In genomic region chr4:57064811-57065711, GRCh38 we compare ENCODE assay signal across 12 cellular contexts. TPM values are rescaled to one million over a fixed set of nuclear protein-coding genes. Genes with fewer than 3 reads are reported as not detected.
DNase-seq lines count a peak whose midpoint lies in the region; ATAC-seq, FAIRE-seq and TF ChIP-seq lines count a peak whose summit lies in the region.
"Had no signal": no experiment of that assay in that cellular context is flagged by ENCODE, and none has a peak within 500 bp of the region (broad histone marks: within the 10 kb centered on the region; RNA-seq: fewer than 3 reads in every experiment).

No MANE protein-coding gene starts in this region.

- FAIRE-seq in keratinocyte (lab: Jason Lieb, UNC), result peak; percentile 20

- no peaks in the 10 kb centered on the region for H3K9me3 Mint-ChIP-seq in GM23338
- no peaks in the 10 kb centered on the region for H3K9me3 Mint-ChIP-seq in activated T-helper 1 cell treated with anti-CD3 and anti-CD28 coated beads, Interleukin-12 subunit alpha, Interleukin-12 subunit beta, Interleukin-2, Interleukin-4 antibody, amounts not matched to agents 30 ng/mL and 10 ng/mL and 1 ng/mL, durations not matched to agents 14 hours and 24 hours and 36 hours
- H3K9me3 Mint-ChIP-seq: activated naive CD4-positive, alpha-beta T cell treated with anti-CD3 and anti-CD28 coated beads, Interleukin-2, amount 50 U/mL, for 24 hours; immature natural killer cell had no signal

- no peak for TF ChIP-seq EP300 in stomach (IDR thresholded peaks at IDR 0.05)

- peaks cover 7% of the 10 kb centered on the region for H3K27me3 Mint-ChIP-seq in GM23338 (ENCODE audit: insufficient read depth, low read depth, poor library complexity)
- H3K27me3 Mint-ChIP-seq in activated T-helper 1 cell treated with anti-CD3 and anti-CD28 coated beads, Interleukin-12 subunit alpha, Interleukin-12 subunit beta, Interleukin-2, Interleukin-4 antibody, amounts not matched to agents 30 ng/mL and 10 ng/mL and 1 ng/mL, durations not matched to agents 14 hours and 24 hours and 36 hours (ENCODE audit: insufficient read depth), result peaks cover 1% of the 10 kb centered on the region

- H3K4me3 ChIP-seq in GM23338 (no peak overlapping the region), astrocyte of the spinal cord (ENCODE audit: low read depth, low read length) (no peak overlapping the region), keratinocyte (ENCODE audit: control insufficient read depth in 2 of 3, extremely low read depth in 1 of 3, insufficient read depth in 2 of 3, low read depth in 1 of 3, low read length in 3 of 3) (no peak overlapping the region), stomach (no peak overlapping the region)

- TF ChIP-seq POLR2A in stomach (IDR thresholded peaks at IDR 0.05), result no peak

- H3K9me3 ChIP-seq in keratinocyte (ENCODE audit: control insufficient read depth, low read depth, low read length), result no peaks in the 10 kb centered on the region
- no peaks in the 10 kb centered on the region for H3K9me3 ChIP-seq in stomach

- H3K36me3 Mint-ChIP-seq in GM23338 (ENCODE audit: low read depth), result no peaks in the 10 kb centered on the region
- H3K36me3 Mint-ChIP-seq in activated T-helper 1 cell treated with anti-CD3 and anti-CD28 coated beads, Interleukin-12 subunit alpha, Interleukin-12 subunit beta, Interleukin-2, Interleukin-4 antibody, amounts not matched to agents 30 ng/mL and 10 ng/mL and 1 ng/mL, durations not matched to agents 14 hours and 24 hours and 36 hours (ENCODE audit: low read depth), result no peaks in the 10 kb centered on the region
- H3K36me3 Mint-ChIP-seq: activated naive CD4-positive, alpha-beta T cell treated with anti-CD3 and anti-CD28 coated beads, Interleukin-2, amount 50 U/mL, for 24 hours had no signal

- dilution Hi-C loops in keratinocyte (cut with MboI; ENCODE audit: extremely low pct_ligation_motif_present, low sequenced_read_pairs), result no loop called here

- no peaks in the 10 kb centered on the region for H3K4me1 ChIP-seq in GM23338 (ENCODE audit: insufficient read depth)
- H3K4me1 ChIP-seq in keratinocyte (ENCODE audit: control insufficient read depth, extremely low read depth, insufficient read depth, low read length), result peaks cover 7% of the 10 kb centered on the region
- peaks cover 0 to 54% (median 28%) of the 10 kb centered on the region in 4 donors for H3K4me1 ChIP-seq in stomach

- no peak overlapping the region for H3K27ac ChIP-seq in GM23338 (ENCODE audit: low read depth)
- no peak overlapping the region for H3K27ac ChIP-seq in keratinocyte (ENCODE audit: control insufficient read depth, insufficient read depth, low read length)
- peak overlapping the region; percentile 28 to 84 (median 60) for H3K27ac ChIP-seq in stomach

- DNase-seq in GM23338 (ENCODE audit: low spot score) (no peak), astrocyte of the spinal cord (ENCODE audit: low read depth, low spot score) (peak; percentile 96), keratinocyte (ENCODE audit: low read depth, low spot score) (no peak), stomach (peak; percentile 28), NCI-H2107 treated with DMSO at 0.1 percent for 48 hours (lab: John Stamatoyannopoulos, UW; ENCODE audit: unreplicated experiment) (no peak), NCI-H2081 treated with DMSO at 0.1 percent for 48 hours (lab: John Stamatoyannopoulos, UW) (no peak)
- no peak for DNase-seq in activated T-helper 1 cell treated with anti-CD3 and anti-CD28 coated beads, Interleukin-12 subunit alpha, Interleukin-12 subunit beta, Interleukin-2, Interleukin-4 antibody, amounts not matched to agents 30 ng/mL and 10 ng/mL and 1 ng/mL, durations not matched to agents 14 hours and 24 hours and 36 hours (ENCODE audit: low spot score)
- DNase-seq: immature natural killer cell, NCI-H1092, T-helper 17 cell had no signal

- no peaks in the 10 kb centered on the region for H3K36me3 ChIP-seq in GM23338 (ENCODE audit: insufficient read depth)
- H3K36me3 ChIP-seq in keratinocyte (ENCODE audit: control insufficient read depth in 2 of 2, extremely low read depth in 1 of 2, insufficient read depth in 2 of 2, low read length in 2 of 2), result peaks cover 3 to 8% of the 10 kb centered on the region in 2 experiments
- no peaks in the 10 kb centered on the region for H3K36me3 ChIP-seq in stomach

- TF ChIP-seq CTCF in GM23338 (conservative IDR thresholded peaks at IDR 0.05; ENCODE audit: low read depth in 2 of 2) (no peak), astrocyte of the spinal cord (IDR thresholded peaks at IDR 0.05; ENCODE audit: low read depth, low read length) (no peak), keratinocyte (optimal IDR thresholded peaks at IDR 0.05 in 1 of 3, IDR thresholded peaks at IDR 0.05 in 1 of 3, conservative IDR thresholded peaks at IDR 0.05 in 1 of 3; ENCODE audit: extremely low read depth in 1 of 3, insufficient read depth in 2 of 3, low read length in 3 of 3) (no peak), stomach (IDR thresholded peaks at IDR 0.05) (no peak)

- H2AFZ ChIP-seq in GM23338 (peak overlapping the region; percentile 66), keratinocyte (ENCODE audit: control insufficient read depth, low read length) (no peak overlapping the region)

- no peak for ATAC-seq in GM23338
- no peak for ATAC-seq in HG03571 (IDR thresholded peaks at IDR 0.05; ENCODE audit: unreplicated experiment)
- ATAC-seq: T-helper 17 cell had no signal

- in situ Hi-C loops in astrocyte of the spinal cord (cut with HindIII; ENCODE audit: low sequenced_read_pairs), result no loop called here

- H3K4me1 Mint-ChIP-seq in GM23338, result no peaks in the 10 kb centered on the region
- H3K4me1 Mint-ChIP-seq in activated T-helper 1 cell treated with anti-CD3 and anti-CD28 coated beads, Interleukin-12 subunit alpha, Interleukin-12 subunit beta, Interleukin-2, Interleukin-4 antibody, amounts not matched to agents 30 ng/mL and 10 ng/mL and 1 ng/mL, durations not matched to agents 14 hours and 24 hours and 36 hours (ENCODE audit: low read depth), result no peaks in the 10 kb centered on the region
- H3K4me1 Mint-ChIP-seq: activated naive CD4-positive, alpha-beta T cell treated with anti-CD3 and anti-CD28 coated beads, Interleukin-2, amount 50 U/mL, for 24 hours; T-helper 17 cell had no signal

- no peak overlapping the region for H3K4me2 ChIP-seq in GM23338
- no peak overlapping the region for H3K4me2 ChIP-seq in keratinocyte (ENCODE audit: control insufficient read depth, extremely low read depth, insufficient read depth, low read depth, low read length)

- H3K27me3 ChIP-seq in GM23338 (ENCODE audit: insufficient read depth) (no peaks in the 10 kb centered on the region), keratinocyte (ENCODE audit: control insufficient read depth, extremely low read depth, insufficient read depth, low read length) (no peaks in the 10 kb centered on the region), stomach (no peaks in the 10 kb centered on the region)

- H3K4me3 Mint-ChIP-seq in GM23338, result no peak overlapping the region
- H3K4me3 Mint-ChIP-seq in activated T-helper 1 cell treated with anti-CD3 and anti-CD28 coated beads, Interleukin-12 subunit alpha, Interleukin-12 subunit beta, Interleukin-2, Interleukin-4 antibody, amounts not matched to agents 30 ng/mL and 10 ng/mL and 1 ng/mL, durations not matched to agents 14 hours and 24 hours and 36 hours, result no peak overlapping the region
- H3K4me3 Mint-ChIP-seq: activated naive CD4-positive, alpha-beta T cell treated with anti-CD3 and anti-CD28 coated beads, Interleukin-2, amount 50 U/mL, for 24 hours; T-helper 17 cell had no signal

- H4K20me1 ChIP-seq in GM23338 (replicated peaks; ENCODE audit: insufficient read depth) (no peaks in the 10 kb centered on the region), keratinocyte (ENCODE audit: control insufficient read depth, extremely low read depth, insufficient read depth, low read length) (no peaks in the 10 kb centered on the region)

- H3F3A ChIP-seq in GM23338 (replicated peaks; ENCODE audit: low read depth), result no peaks in the 10 kb centered on the region

- no peak overlapping the region for H3K27ac Mint-ChIP-seq in GM23338
- no peak overlapping the region for H3K27ac Mint-ChIP-seq in activated T-helper 1 cell treated with anti-CD3 and anti-CD28 coated beads, Interleukin-12 subunit alpha, Interleukin-12 subunit beta, Interleukin-2, Interleukin-4 antibody, amounts not matched to agents 30 ng/mL and 10 ng/mL and 1 ng/mL, durations not matched to agents 14 hours and 24 hours and 36 hours
- H3K27ac Mint-ChIP-seq: activated naive CD4-positive, alpha-beta T cell treated with anti-CD3 and anti-CD28 coated beads, Interleukin-2, amount 50 U/mL, for 24 hours; T-helper 17 cell had no signal

- intact Hi-C loops in stomach (cut with DNase I; ENCODE audit: low total_unique reads), result no loop called here
- intact Hi-C loops in activated T-helper 1 cell treated with anti-CD3 and anti-CD28 coated beads, Interleukin-12 subunit alpha, Interleukin-12 subunit beta, Interleukin-2, Interleukin-4 antibody, amounts not matched to agents 30 ng/mL and 10 ng/mL and 1 ng/mL, durations not matched to agents 14 hours and 24 hours and 36 hours (cut with micrococcal nuclease), result no loop called here

- WGBS in stomach, 5 donors, result 51 to 70% (median 69%) methylated on average over 20 of the region's 20 CpGs

- no peak overlapping the region for H3K9ac ChIP-seq in keratinocyte (ENCODE audit: control insufficient read depth, extremely low read depth, insufficient read depth, low read length)

- H3K79me2 ChIP-seq in GM23338 (replicated peaks; ENCODE audit: insufficient read depth) (no peaks in the 10 kb centered on the region), keratinocyte (ENCODE audit: control insufficient read depth, insufficient read depth, low read length) (peaks cover 45% of the 10 kb centered on the region)

- H3K9me2 ChIP-seq in GM23338 (ENCODE audit: insufficient read depth), result 0 out of 2 replicates have a peak, but pooled peaks cover 7% of the 10 kb centered on the region

- no peaks in the 10 kb centered on the region for H3K9me1 ChIP-seq in keratinocyte (ENCODE audit: control insufficient read depth, extremely low read depth, insufficient read depth, low read length)

RNA-seq across cellular contexts. Expression of gene IGFBP7, which starts 45.1 kb away (rescaled TPM):
- 0.49 TPM in 1 of 2 replicates, not detected in the other for total RNA-seq in GM23338 (2014; rRNA removed; shearing (Covaris generic))
- polyA plus RNA-seq in GM23338 (2016; fragmentation: Nextera tagmentation; extraction: Ambion mirVana) (7.9 and 13.2 TPM in 2 replicates), keratinocyte (333 to 459 TPM (median 413 TPM) in 3 replicates), stomach (100 to 1,000 TPM in 1 of 3 donors, 10 to 100 TPM in 2; 71.8 to 199 (median 85.9) TPM)
- polyA plus RNA-seq in keratinocyte (2011; ENCODE audit: low read depth), result 88.3 TPM
- polyA plus RNA-seq in keratinocyte (2011; cell fraction: cytosol; rRNA removed), result 261 and 339 TPM in 2 replicates
- 517 and 626 TPM in 2 replicates for polyA plus RNA-seq in keratinocyte (2011; cell fraction: nucleus; rRNA removed)
- polyA plus RNA-seq in keratinocyte (2012; ENCODE audit: low replicate concordance), result 111 and 285 TPM in 2 replicates
- 50.8 to 61.4 TPM (median 51.7 TPM) in 3 replicates for polyA minus RNA-seq in keratinocyte
- polyA minus RNA-seq in keratinocyte (2011; cell fraction: cytosol; rRNA and poly(A)+ RNA removed), result 394 TPM
- polyA minus RNA-seq in keratinocyte (2011; cell fraction: nucleus; rRNA and poly(A)+ RNA removed), result 190 and 209 TPM in 2 replicates
- total RNA-seq in stomach, result 100 to 1,000 TPM; 188 to 972 (median 281) TPM
- not detected in 2 replicates for total RNA-seq in activated T-helper 1 cell treated with anti-CD3 and anti-CD28 coated beads, Interleukin-12 subunit alpha, Interleukin-12 subunit beta, Interleukin-2, Interleukin-4 antibody, amounts not matched to agents 30 ng/mL and 10 ng/mL and 1 ng/mL, durations not matched to agents 14 hours and 24 hours and 36 hours

Comparison
In these comparisons a context has a peak if more than half of its experiments do, and no peak if none do; other contexts are left out.
1. DNase-seq: peak in astrocyte of the spinal cord (single experiment) and stomach (single experiment); none in GM23338 (single experiment), keratinocyte (single experiment), activated T-helper 1 cell treated with anti-CD3 and anti-CD28 coated beads, Interleukin-12 subunit alpha, Interleukin-12 subunit beta, Interleukin-2, Interleukin-4 antibody, amounts not matched to agents 30 ng/mL and 10 ng/mL and 1 ng/mL, durations not matched to agents 14 hours and 24 hours and 36 hours (single experiment), NCI-H2107 treated with DMSO at 0.1 percent for 48 hours (single experiment) and NCI-H2081 treated with DMSO at 0.1 percent for 48 hours (single experiment).
2. H3K27ac ChIP-seq: peak in stomach (5 of 5); none in GM23338 (single experiment) and keratinocyte (single experiment).
3. RNA of gene IGFBP7, which starts 45.1 kb away (total RNA-seq): 188 to 972 TPM in stomach; 0.49 TPM in GM23338 and not detected in activated T-helper 1 cell treated with anti-CD3 and anti-CD28 coated beads, Interleukin-12 subunit alpha, Interleukin-12 subunit beta, Interleukin-2, Interleukin-4 antibody, amounts not matched to agents 30 ng/mL and 10 ng/mL and 1 ng/mL, durations not matched to agents 14 hours and 24 hours and 36 hours; every median in the first group is over 100 times any median in the second.